8 cellular contexts compared by ENCODE assay signal in genomic region chr2:186485576-186485870, GRCh38. TPM values are rescaled to one million over a fixed set of nuclear protein-coding genes. Genes with fewer than 3 reads are reported as not detected.
DNase-seq lines count a peak whose midpoint lies in the region; ATAC-seq and TF ChIP-seq lines count a peak whose summit lies in the region.

No MANE protein-coding gene starts in this region.

- TF ChIP-seq CTCF in fibroblast of the aortic adventitia (IDR thresholded peaks at IDR 0.05; ENCODE audit: insufficient read depth, low read length) = no peak

- peaks cover 16% of the 10 kb centered on the region for H4K20me1 ChIP-seq in GM23248 (ENCODE audit: insufficient read depth)

- H3K4me3 ChIP-seq in GM23248 (peak overlapping the region; percentile 97), SJCRH30 (peak overlapping the region; percentile 80), fibroblast of the aortic adventitia (ENCODE audit: low read depth, low read length) (peak overlapping the region; percentile 88), skeletal muscle tissue (ENCODE audit: low read length in 3 of 3) (peak overlapping the region; percentile 88 to 94 (median 91))

- H3K9ac ChIP-seq in GM23248 (peak overlapping the region; percentile 95), skeletal muscle tissue (ENCODE audit: low read depth in 1 of 3, low read length in 3 of 3) (peak overlapping the region; percentile 93 to 95 (median 93))

- H3K27ac ChIP-seq in GM23248 (peak overlapping the region; percentile 97), SJCRH30 (peak overlapping the region; percentile 86), skeletal muscle tissue (ENCODE audit: low read depth, low read length) (peak overlapping the region; percentile 93)

- in situ Hi-C loops in GM23248 (cut with MboI) = no loop called here

- ATAC-seq in HG03432 (IDR thresholded peaks at IDR 0.05; ENCODE audit: unreplicated experiment) = no peak

- no peaks in the 10 kb centered on the region for H3K9me3 ChIP-seq in GM23248 (ENCODE audit: low read depth)
- no peaks in the 10 kb centered on the region for H3K9me3 ChIP-seq in SJCRH30 (replicated peaks)
- no peaks in the 10 kb centered on the region for H3K9me3 ChIP-seq in skeletal muscle tissue (ENCODE audit: control insufficient read depth in 3 of 3, low read length in 3 of 3)

- H3K79me2 ChIP-seq in GM23248 (ENCODE audit: insufficient read depth) = peaks cover 61% of the 10 kb centered on the region

- peak overlapping the region; percentile 93 for H2AFZ ChIP-seq in GM23248

- DNase-seq in GM23248 (no peak), SJCRH30 (no peak), fibroblast of the aortic adventitia (ENCODE audit: low read depth) (no peak), NCI-H1092 (lab: John Stamatoyannopoulos, UW) (no peak), NCI-H128 (lab: John Stamatoyannopoulos, UW; ENCODE audit: unreplicated experiment) (no peak), activated gamma-delta T cell (lab: John Stamatoyannopoulos, UW) (no peak)

- H3K27me3 ChIP-seq in GM23248 (replicated peaks; ENCODE audit: insufficient read depth) (no peaks in the 10 kb centered on the region), SJCRH30 (no peaks in the 10 kb centered on the region), skeletal muscle tissue (ENCODE audit: control insufficient read depth in 3 of 3, insufficient read depth in 3 of 3, low read length in 3 of 3) (no peaks in the 10 kb centered on the region)

- H3K36me3 ChIP-seq in GM23248 (ENCODE audit: low read depth) = no peaks in the 10 kb centered on the region
- H3K36me3 ChIP-seq in SJCRH30 = peaks cover 18% of the 10 kb centered on the region
- no peaks in the 10 kb centered on the region for H3K36me3 ChIP-seq in skeletal muscle tissue (ENCODE audit: control insufficient read depth in 3 of 3, insufficient read depth in 3 of 3, low read length in 3 of 3)

- H3K9me2 ChIP-seq in GM23248 (ENCODE audit: insufficient read depth) = no peaks in the 10 kb centered on the region

- H3K4me2 ChIP-seq in GM23248 (ENCODE audit: unreplicated experiment) = peak overlapping the region; percentile 97

- H3F3A ChIP-seq in GM23248 (ENCODE audit: insufficient read depth) = no peaks in the 10 kb centered on the region

- H3K4me1 ChIP-seq in GM23248 (ENCODE audit: insufficient read depth) (peaks cover 17% of the 10 kb centered on the region), SJCRH30 (peaks cover 14% of the 10 kb centered on the region), skeletal muscle tissue (ENCODE audit: control insufficient read depth in 3 of 3, insufficient read depth in 3 of 3, low read length in 3 of 3) (peaks cover 16 to 36% (median 21%) of the 10 kb centered on the region in 3 donors)

- WGBS in GM23248 (ENCODE audit: low coverage in 1 of 2, low lambda C conversion rate in 2 of 2, missing lambda C conversion rate in 2 of 2), 2 experiments = 3% methylated on average over 10 of the region's 10 CpGs

RNA-seq across cellular contexts. Expression of gene ZC3H15, which starts 0.5 kb away (rescaled TPM):
- total RNA-seq in GM23248 (2014; rRNA removed; shearing (Covaris generic)) = 43.8 and 98.0 TPM in 2 replicates
- 88.7 and 103 TPM in 2 replicates for polyA plus RNA-seq in GM23248 (2016; fragmentation: Nextera tagmentation; extraction: Ambion mirVana)
- 303 and 335 TPM in 2 replicates for total RNA-seq in SJCRH30 (2014; rRNA removed; shearing (Covaris generic))
- total RNA-seq in fibroblast of the aortic adventitia (ENCODE audit: low replicate concordance) = 73.0 and 117 TPM in 2 replicates
- 37.6 TPM for total RNA-seq in skeletal muscle tissue
